Comparison of ENCODE assay signal across 21 cellular contexts in the genomic region with DNA sequence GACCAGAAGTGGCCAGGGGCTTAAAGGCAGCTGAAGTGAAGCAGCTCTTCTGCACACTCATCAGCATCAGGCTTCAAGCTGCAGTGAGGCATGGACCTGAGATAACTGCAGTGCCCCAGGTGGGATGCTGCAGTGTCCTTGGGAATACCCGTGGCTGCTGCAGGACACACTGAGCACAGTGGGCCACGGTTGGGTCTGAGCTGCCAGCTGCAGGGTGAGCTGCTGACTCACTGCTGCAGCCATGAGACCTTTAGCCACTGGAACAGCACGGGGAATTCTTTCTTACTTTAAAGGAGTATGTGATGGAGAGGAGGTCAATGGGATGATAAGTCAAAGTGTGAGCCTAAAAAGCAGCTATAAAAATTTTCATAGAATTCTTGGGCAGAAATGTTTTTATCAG.
A peak's percentile ranks its signal among the peaks of the same experiment; 100 is the strongest.
DNase-seq lines count a peak whose midpoint lies in the region; ATAC-seq lines count a peak whose summit lies in the region.
"Had no signal": no experiment of that assay in that cellular context is flagged by ENCODE, and none has a peak within 500 bp of the region (broad histone marks: within the 10 kb centered on the region; RNA-seq: fewer than 3 reads in every experiment).

No MANE protein-coding gene starts in this region.

- no peak for ATAC-seq in GM19328 (IDR thresholded peaks at IDR 0.05; ENCODE audit: unreplicated experiment)
- ATAC-seq: gastrocnemius medialis; natural killer cell treated with Interleukin-12 subunit alpha and Interleukin-12 subunit beta and Interleukin-15 and Interleukin-18, amount 100 ng/mL, for 72 hours; pancreas; right cardiac atrium; stimulated activated memory B cell treated with anti-CD40 and anti-IgM and Interleukin-4, amounts not matched to agents 10 μg/mL and 1 μg/mL and 100 μg/mL, for 72 hours had no signal

- DNase-seq in A172 (ENCODE audit: low spot score): peak; percentile 44
- DNase-seq in DMS53 treated with DMSO at 0.1 percent for 48 hours (lab: John Stamatoyannopoulos, UW; ENCODE audit: unreplicated experiment): peak; percentile 35
- peak; percentile 69 for DNase-seq in RPMI7951 (ENCODE audit: low read depth)
- peak; percentile 26 for DNase-seq in glomerular visceral epithelial cell (ENCODE audit: extremely low spot score)
- no peak for DNase-seq in epidermal melanocyte (ENCODE audit: insufficient read length, low spot score)
- DNase-seq in NCI-H1105 (lab: John Stamatoyannopoulos, UW): no peak
- DNase-seq: activated CD4-positive, alpha-beta T cell treated with anti-CD3 and anti-CD28 coated beads, Interleukin-2, amount 50 U/mL, for 1 hour; C1 segment of cervical spinal cord; Calu3; colonic mucosa; effector memory CD4-positive, alpha-beta T cell; gastrocnemius medialis; KBM-7; NCI-H2171; NCI-H774; pancreas; right cardiac atrium; stimulated activated CD4-positive, alpha-beta T cell treated with anti-CD3 and anti-CD28 coated beads, Interleukin-4, amount 100 ng/mL, for 1 hour had no signal

Comparison
In these comparisons a context has a peak if more than half of its experiments do, and no peak if none do; other contexts are left out.
1. DNase-seq: peak in A172 (single experiment), DMS53 treated with DMSO at 0.1 percent for 48 hours (single experiment), RPMI7951 (single experiment) and glomerular visceral epithelial cell (single experiment); none in epidermal melanocyte (single experiment) and NCI-H1105 (single experiment).